ENCODE assay signal across 14 cellular contexts in the genomic region with DNA sequence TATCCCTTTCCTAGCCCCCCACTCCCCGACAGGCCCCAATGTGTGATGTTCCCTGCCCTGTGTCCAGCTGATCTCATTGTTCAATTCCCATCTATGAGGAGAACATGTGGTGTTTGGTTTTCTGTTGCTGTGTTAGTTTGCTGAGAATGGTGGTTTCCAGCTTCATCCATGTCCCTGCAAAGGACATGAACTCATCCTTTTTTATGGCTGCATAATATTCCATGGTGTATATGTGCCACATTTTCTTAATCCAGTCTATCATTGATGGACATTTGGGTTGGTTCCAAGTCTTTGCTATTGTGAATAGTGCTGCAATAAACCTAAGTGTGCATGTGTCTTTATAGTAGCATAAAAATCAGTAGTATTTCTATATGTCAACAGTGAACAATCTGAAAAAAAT. TPM values are rescaled to one million over a fixed set of nuclear protein-coding genes. Genes with fewer than 3 reads are reported as not detected.
"Had no signal": no experiment of that assay in that cellular context is flagged by ENCODE, and none has a peak within 500 bp of the region (broad histone marks: within the 10 kb centered on the region; RNA-seq: fewer than 3 reads in every experiment).

No MANE protein-coding gene starts in this region.

RNA-seq across cellular contexts. Expression of gene ONECUT2, which starts 40.4 kb away (rescaled TPM):
- total RNA-seq: activated B cell treated with CpG ODN at 0.5 μM for 24 hours; activated CD4-positive, alpha-beta memory T cell treated with anti-CD3 and anti-CD28 coated beads, Interleukin-2, amount 10 ng/mL, durations not matched to agents 7 days and 5 days; activated CD4-positive, alpha-beta T cell treated with anti-CD3 and anti-CD28 coated beads, Interleukin-2, amount 10 ng/mL, durations not matched to agents 24 days and 14 days; activated CD4-positive, alpha-beta T cell treated with anti-CD3 and anti-CD28 coated beads, Interleukin-2, amount 10 ng/mL, durations not matched to agents 7 days and 5 days; activated CD8-positive, alpha-beta memory T cell treated with anti-CD3 and anti-CD28 coated beads for 36 hours; activated CD8-positive, alpha-beta memory T cell treated with anti-CD3 and anti-CD28 coated beads, Interleukin-2, amount 10 ng/mL, durations not matched to agents 7 days and 5 days; activated CD8-positive, alpha-beta T cell treated with anti-CD3 and anti-CD28 coated beads for 36 hours; activated CD8-positive, alpha-beta T cell treated with anti-CD3 and anti-CD28 coated beads, Interleukin-2, amount 10 ng/mL, durations not matched to agents 7 days and 5 days; T-helper 17 cell; T-helper 2 cell treated with Interferon-gamma antibody and Interleukin-4, amounts not matched to agents 100 ng/mL and 5 ng/mL, for 36 hours had no signal

RNA-seq across cellular contexts. Expression of gene ST8SIA3, which starts 42.4 kb away (rescaled TPM):
- total RNA-seq: activated B cell treated with CpG ODN at 0.5 μM for 24 hours; activated CD4-positive, alpha-beta memory T cell treated with anti-CD3 and anti-CD28 coated beads for 36 hours; activated CD4-positive, alpha-beta memory T cell treated with anti-CD3 and anti-CD28 coated beads, Interleukin-2, amount 10 ng/mL, durations not matched to agents 7 days and 5 days; activated CD4-positive, alpha-beta T cell treated with anti-CD3 and anti-CD28 coated beads for 36 hours; activated CD4-positive, alpha-beta T cell treated with anti-CD3 and anti-CD28 coated beads, Interleukin-2, amount 10 ng/mL, durations not matched to agents 24 days and 14 days; activated CD4-positive, alpha-beta T cell treated with anti-CD3 and anti-CD28 coated beads, Interleukin-2, amount 10 ng/mL, durations not matched to agents 7 days and 5 days; activated CD8-positive, alpha-beta memory T cell treated with anti-CD3 and anti-CD28 coated beads for 36 hours; activated CD8-positive, alpha-beta memory T cell treated with anti-CD3 and anti-CD28 coated beads, Interleukin-2, amount 10 ng/mL, durations not matched to agents 7 days and 5 days; activated CD8-positive, alpha-beta T cell treated with anti-CD3 and anti-CD28 coated beads for 36 hours; activated CD8-positive, alpha-beta T cell treated with anti-CD3 and anti-CD28 coated beads, Interleukin-2, amount 10 ng/mL, durations not matched to agents 7 days and 5 days; T-cell; T-helper 1 cell treated with Interleukin-12 subunit alpha and Interleukin-12 subunit beta and Interleukin-4 antibody, amounts not matched to agents 30 ng/mL and 1 ng/mL, for 36 hours; T-helper 17 cell; T-helper 2 cell treated with Interferon-gamma antibody and Interleukin-4, amounts not matched to agents 100 ng/mL and 5 ng/mL, for 36 hours had no signal
